ENCODE assay signal across 8 cellular contexts in genomic region chr1:150560011-150560438, GRCh38. TPM values are rescaled to one million over a fixed set of nuclear protein-coding genes. Genes with fewer than 3 reads are reported as not detected.
DNase-seq lines count a peak whose midpoint lies in the region; ATAC-seq lines count a peak whose summit lies in the region.

No MANE protein-coding gene starts in this region.

- no peaks in the 10 kb centered on the region for H3K27me3 ChIP-seq in trophoblast cell (ENCODE audit: insufficient read depth, low read length)

- H2BK5ac ChIP-seq in trophoblast cell (ENCODE audit: low read depth, low read length, poor library complexity) = no peak overlapping the region

- H4K12ac ChIP-seq in trophoblast cell (ENCODE audit: low read depth, low read length) = no peak overlapping the region

- peaks cover 20 to 23% of the 10 kb centered on the region in 2 experiments for H3K36me3 ChIP-seq in trophoblast cell (ENCODE audit: control insufficient read depth in 1 of 2, insufficient read depth in 2 of 2, low read length in 2 of 2)

- peaks cover 37% of the 10 kb centered on the region for H3K79me1 ChIP-seq in trophoblast cell (ENCODE audit: low read length)

- H3K4me1 ChIP-seq in trophoblast cell (ENCODE audit: control insufficient read depth in 1 of 2, insufficient read depth in 2 of 2, low read length in 2 of 2) = peaks cover 31 to 33% of the 10 kb centered on the region in 2 experiments

- H3K27ac ChIP-seq in trophoblast cell (ENCODE audit: low read depth, low read length) = peak overlapping the region; percentile 100

- WGBS in trophoblast cell (ENCODE audit: extremely low coverage, insufficient coverage, insufficient read length) = no CpG with 5 or more reads among the region's 9 CpGs

- ATAC-seq in Right ventricle myocardium inferior = peak; percentile 18
- no peak for ATAC-seq in GM18519 (IDR thresholded peaks at IDR 0.05; ENCODE audit: low FRiP score, unreplicated experiment)
- no peak for ATAC-seq in GM21723 (IDR thresholded peaks at IDR 0.05; ENCODE audit: unreplicated experiment)

- H3K4me2 ChIP-seq in trophoblast cell (ENCODE audit: low read length) = no peak overlapping the region

- peaks cover 12% of the 10 kb centered on the region for H3K79me2 ChIP-seq in trophoblast cell (ENCODE audit: control insufficient read depth, insufficient read depth, low read length, poor library complexity)

- H3K4ac ChIP-seq in trophoblast cell (ENCODE audit: low read depth, low read length) = no peak overlapping the region

- intact Hi-C loops in Right ventricle myocardium inferior (cut with DNase I) = loop anchor here (1.0 to 10.0 kb wide), 6 partner anchors 53 to 447 kb away; partner anchors contain the start of genes ENSA, GOLPH3L and MINDY1

- no peak overlapping the region for H3K4me3 ChIP-seq in trophoblast cell (ENCODE audit: low read depth, low read length)

- peak; percentile 90 for DNase-seq in D341Med (ENCODE audit: low spot score)
- peak; percentile 62 to 74 for DNase-seq in Kasumi-1 (lab: John Stamatoyannopoulos, UW)
- DNase-seq in SHP77 treated with DMSO at 0.1 percent for 48 hours (lab: John Stamatoyannopoulos, UW) = peak; percentile 40
- DNase-seq in activated naive CD4-positive, alpha-beta T cell treated with anti-CD3 and anti-CD28 coated beads, Interleukin-2, amount 50 U/mL, for 16 hours = peak; percentile 74
- peak; percentile 90 for DNase-seq in Right ventricle myocardium inferior (ENCODE audit: missing footprints)
- DNase-seq in trophoblast cell = peak in 1 of 2 donors; percentile 85

- H3K9me3 ChIP-seq in trophoblast cell (ENCODE audit: insufficient read depth, low read depth, low read length) = peaks cover 3% of the 10 kb centered on the region

- no peak overlapping the region for H3K18ac ChIP-seq in trophoblast cell (ENCODE audit: low read length)

- H2AK5ac ChIP-seq in trophoblast cell (ENCODE audit: low read length) = peak overlapping the region; percentile 18

- no peak overlapping the region for H2AFZ ChIP-seq in trophoblast cell (ENCODE audit: insufficient read depth, low read length, poor library complexity)

- no peak overlapping the region for H3K23ac ChIP-seq in trophoblast cell (ENCODE audit: low read length)

- H2BK12ac ChIP-seq in trophoblast cell (ENCODE audit: low read length) = no peak overlapping the region

- H2BK120ac ChIP-seq in trophoblast cell (ENCODE audit: insufficient read depth, low read length, poor library complexity) = no peak overlapping the region

- H3K14ac ChIP-seq in trophoblast cell (ENCODE audit: low read length) = no peak overlapping the region

- no peak overlapping the region for H4K91ac ChIP-seq in trophoblast cell (ENCODE audit: low read depth, low read length)

- no peak overlapping the region for H3K9ac ChIP-seq in trophoblast cell (ENCODE audit: low read length)

- no peak overlapping the region for H4K8ac ChIP-seq in trophoblast cell (ENCODE audit: low read depth, low read length)

RNA-seq across cellular contexts. Expression of gene ADAMTSL4, which starts 10.8 kb away (rescaled TPM):
- total RNA-seq in Right ventricle myocardium inferior = 80.3 TPM
- 33.2 and 33.6 TPM in 2 replicates for polyA plus RNA-seq in trophoblast cell (2013)

RNA-seq across cellular contexts. Expression of gene MCL1, which starts 19.4 kb away (rescaled TPM):
- 99.7 TPM for total RNA-seq in Right ventricle myocardium inferior
- polyA plus RNA-seq in trophoblast cell (2013) = 119 and 120 TPM in 2 replicates

RNA-seq across cellular contexts. Expression of gene FALEC, which starts 44.5 kb away (rescaled TPM):
- total RNA-seq in Right ventricle myocardium inferior = not detected
- 0.14 TPM in 1 of 2 replicates, not detected in the other for polyA plus RNA-seq in trophoblast cell (2013)

RNA-seq across cellular contexts. Expression of gene ECM1, which starts 52.1 kb away (rescaled TPM):
- 24.1 TPM for total RNA-seq in Right ventricle myocardium inferior
- 10.8 and 11.8 TPM in 2 replicates for polyA plus RNA-seq in trophoblast cell (2013)
